ENCODE assay signal across 25 cellular contexts in the genomic region with DNA sequence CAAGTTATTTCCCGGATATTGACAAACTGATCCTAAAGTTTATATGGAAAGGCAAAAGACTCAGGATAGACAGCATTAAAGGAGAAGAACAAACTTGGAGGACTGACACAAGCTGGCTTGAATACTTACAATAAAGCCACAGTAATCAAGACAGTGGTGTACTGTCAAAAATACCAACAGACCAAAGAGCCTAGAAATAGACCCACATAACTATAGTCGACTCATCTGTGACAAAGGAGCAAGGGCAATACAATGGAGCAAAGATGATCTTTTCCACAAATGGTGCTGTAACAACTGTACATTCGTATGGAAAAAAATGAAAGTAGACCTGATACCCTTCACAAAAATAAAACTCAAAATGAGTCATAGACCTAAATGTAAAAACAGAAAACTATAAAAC.
"Had no signal": no experiment of that assay in that cellular context is flagged by ENCODE, and none has a peak within 500 bp of the region (broad histone marks: within the 10 kb centered on the region; RNA-seq: fewer than 3 reads in every experiment).

No MANE protein-coding gene starts in this region.

- H3K27me3 Mint-ChIP-seq: activated naive CD4-positive, alpha-beta T cell treated with anti-CD3 and anti-CD28 coated beads, Interleukin-2, amount 10 ng/mL, durations not matched to agents 7 days and 5 days; naive thymus-derived CD4-positive, alpha-beta T cell; progenitor cell of endocrine pancreas; stimulated activated naive CD8-positive, alpha-beta T cell treated with anti-CD3 and anti-CD28 coated beads, Interleukin-15, amount 100 ng/mL, for 72 hours; T-cell had no signal

- H3K27ac Mint-ChIP-seq: activated naive CD4-positive, alpha-beta T cell treated with anti-CD3 and anti-CD28 coated beads, Interleukin-2, amount 10 ng/mL, durations not matched to agents 7 days and 5 days; progenitor cell of endocrine pancreas; T-cell had no signal

- ATAC-seq: activated T-cell treated with anti-CD3 and anti-CD28 coated beads, Interleukin-2, amount 50 U/mL, for 4 hours; gastroesophageal sphincter; heart left ventricle; left colon; mucosa of descending colon; naive thymus-derived CD4-positive, alpha-beta T cell; SK-N-SH treated with all-trans-retinoic acid at 6 μM for 48 hours; stimulated activated naive CD8-positive, alpha-beta T cell treated with anti-CD3 and anti-CD28 coated beads, Interleukin-15, amount 100 ng/mL, for 72 hours; T-cell had no signal

- H3K36me3 Mint-ChIP-seq: activated naive CD4-positive, alpha-beta T cell treated with anti-CD3 and anti-CD28 coated beads, Interleukin-2, amount 10 ng/mL, durations not matched to agents 7 days and 5 days had no signal

- H3K9me3 Mint-ChIP-seq: activated naive CD4-positive, alpha-beta T cell treated with anti-CD3 and anti-CD28 coated beads, Interleukin-2, amount 10 ng/mL, durations not matched to agents 7 days and 5 days; activated T-cell treated with anti-CD3 and anti-CD28 coated beads, Interleukin-2, amount 50 U/mL, for 4 hours; stimulated activated naive CD8-positive, alpha-beta T cell treated with anti-CD3 and anti-CD28 coated beads, Interleukin-15, amount 100 ng/mL, for 72 hours; T-cell had no signal

- H3K4me3 Mint-ChIP-seq: activated naive CD4-positive, alpha-beta T cell treated with anti-CD3 and anti-CD28 coated beads, Interleukin-2, amount 10 ng/mL, durations not matched to agents 7 days and 5 days; activated T-cell treated with anti-CD3 and anti-CD28 coated beads, Interleukin-2, amount 50 U/mL, for 4 hours; stimulated activated naive CD8-positive, alpha-beta T cell treated with anti-CD3 and anti-CD28 coated beads, Interleukin-15, amount 100 ng/mL, for 72 hours; T-cell had no signal

- DNase-seq: activated CD4-positive, alpha-beta T cell treated with anti-CD3 and anti-CD28 coated beads, Interleukin-2, amount 50 U/mL, for 1 hour; activated CD4-positive, CD25-positive, alpha-beta regulatory T cell treated with anti-CD3 and anti-CD28 coated beads, Interleukin-2, amount 50 U/mL, for 72 hours; activated CD8-positive, alpha-beta memory T cell treated with anti-CD3 and anti-CD28 coated beads for 24 hours; activated CD8-positive, alpha-beta memory T cell treated with anti-CD3 and anti-CD28 coated beads, Interleukin-2, amount 50 U/mL, for 4 hours; activated effector memory CD4-positive, alpha-beta T cell treated with Interleukin-2 at 50 U/mL for 16 hours; activated naive CD4-positive, alpha-beta T cell treated with anti-CD3 and anti-CD28 coated beads, Interleukin-2, amount 10 ng/mL, durations not matched to agents 7 days and 5 days; activated T-cell treated with anti-CD3 and anti-CD28 coated beads, Interleukin-2, amount 50 U/mL, for 4 hours; aorta; brain microvascular endothelial cell; caudate nucleus; dorsolateral prefrontal cortex; esophagus squamous epithelium; heart left ventricle; islet precursor cell; left colon; mesendoderm; mucosa of descending colon; naive thymus-derived CD4-positive, alpha-beta T cell; stimulated activated CD4-positive, alpha-beta T cell treated with anti-CD3 and anti-CD28 coated beads, Interleukin-12 subunit alpha, Interleukin-12 subunit beta, amount 100 ng/mL, for 4 hours; stimulated activated naive CD8-positive, alpha-beta T cell treated with anti-CD3 and anti-CD28 coated beads, Interleukin-15, amount 100 ng/mL, for 72 hours; T-cell; WERI-Rb-1 had no signal
